1 cellular context compared by ENCODE assay signal in the genomic region with DNA sequence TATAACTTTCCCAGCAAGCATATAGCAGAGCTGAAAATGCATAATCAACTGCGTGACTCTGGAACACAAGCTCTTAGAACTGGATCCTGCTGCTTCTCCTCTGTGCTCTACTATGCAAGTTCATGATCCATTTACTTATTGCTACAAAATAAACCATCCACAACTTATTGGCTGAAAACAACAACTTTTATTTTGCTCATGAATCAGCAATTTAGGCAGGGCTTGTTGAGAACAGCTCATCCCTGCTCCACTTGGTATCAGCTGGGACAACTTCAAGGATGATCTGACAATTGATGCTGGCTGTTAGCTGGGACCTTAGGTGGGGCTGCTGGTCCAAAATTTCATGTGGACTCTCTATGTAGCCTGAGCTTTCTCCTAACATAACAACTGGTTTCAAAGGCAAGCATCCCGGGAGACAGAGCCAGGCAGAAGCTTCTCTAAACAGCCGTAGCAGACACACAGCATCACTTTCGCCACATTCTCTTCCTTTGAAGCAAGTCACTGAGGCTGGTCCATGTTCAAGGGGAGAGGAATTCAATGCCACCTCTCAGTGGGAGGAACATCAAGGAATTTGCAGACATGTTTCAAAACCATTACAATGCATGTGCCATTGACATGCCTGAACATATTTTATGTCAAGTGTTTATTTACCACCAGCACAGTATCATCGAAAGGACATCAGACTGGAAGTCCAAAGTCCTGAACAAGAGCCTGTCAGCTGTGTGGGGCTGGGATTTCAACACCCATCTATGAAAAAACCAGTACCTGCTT.
TF ChIP-seq lines count a peak whose summit lies in the region.

No MANE protein-coding gene starts in this region.

TF ChIP-seq in HepG2, 621 proteins besides CTCF, POLR2A, EP300 and RAD21 (continued from another document and continues in another):
- TF ChIP-seq, protein P1, sequence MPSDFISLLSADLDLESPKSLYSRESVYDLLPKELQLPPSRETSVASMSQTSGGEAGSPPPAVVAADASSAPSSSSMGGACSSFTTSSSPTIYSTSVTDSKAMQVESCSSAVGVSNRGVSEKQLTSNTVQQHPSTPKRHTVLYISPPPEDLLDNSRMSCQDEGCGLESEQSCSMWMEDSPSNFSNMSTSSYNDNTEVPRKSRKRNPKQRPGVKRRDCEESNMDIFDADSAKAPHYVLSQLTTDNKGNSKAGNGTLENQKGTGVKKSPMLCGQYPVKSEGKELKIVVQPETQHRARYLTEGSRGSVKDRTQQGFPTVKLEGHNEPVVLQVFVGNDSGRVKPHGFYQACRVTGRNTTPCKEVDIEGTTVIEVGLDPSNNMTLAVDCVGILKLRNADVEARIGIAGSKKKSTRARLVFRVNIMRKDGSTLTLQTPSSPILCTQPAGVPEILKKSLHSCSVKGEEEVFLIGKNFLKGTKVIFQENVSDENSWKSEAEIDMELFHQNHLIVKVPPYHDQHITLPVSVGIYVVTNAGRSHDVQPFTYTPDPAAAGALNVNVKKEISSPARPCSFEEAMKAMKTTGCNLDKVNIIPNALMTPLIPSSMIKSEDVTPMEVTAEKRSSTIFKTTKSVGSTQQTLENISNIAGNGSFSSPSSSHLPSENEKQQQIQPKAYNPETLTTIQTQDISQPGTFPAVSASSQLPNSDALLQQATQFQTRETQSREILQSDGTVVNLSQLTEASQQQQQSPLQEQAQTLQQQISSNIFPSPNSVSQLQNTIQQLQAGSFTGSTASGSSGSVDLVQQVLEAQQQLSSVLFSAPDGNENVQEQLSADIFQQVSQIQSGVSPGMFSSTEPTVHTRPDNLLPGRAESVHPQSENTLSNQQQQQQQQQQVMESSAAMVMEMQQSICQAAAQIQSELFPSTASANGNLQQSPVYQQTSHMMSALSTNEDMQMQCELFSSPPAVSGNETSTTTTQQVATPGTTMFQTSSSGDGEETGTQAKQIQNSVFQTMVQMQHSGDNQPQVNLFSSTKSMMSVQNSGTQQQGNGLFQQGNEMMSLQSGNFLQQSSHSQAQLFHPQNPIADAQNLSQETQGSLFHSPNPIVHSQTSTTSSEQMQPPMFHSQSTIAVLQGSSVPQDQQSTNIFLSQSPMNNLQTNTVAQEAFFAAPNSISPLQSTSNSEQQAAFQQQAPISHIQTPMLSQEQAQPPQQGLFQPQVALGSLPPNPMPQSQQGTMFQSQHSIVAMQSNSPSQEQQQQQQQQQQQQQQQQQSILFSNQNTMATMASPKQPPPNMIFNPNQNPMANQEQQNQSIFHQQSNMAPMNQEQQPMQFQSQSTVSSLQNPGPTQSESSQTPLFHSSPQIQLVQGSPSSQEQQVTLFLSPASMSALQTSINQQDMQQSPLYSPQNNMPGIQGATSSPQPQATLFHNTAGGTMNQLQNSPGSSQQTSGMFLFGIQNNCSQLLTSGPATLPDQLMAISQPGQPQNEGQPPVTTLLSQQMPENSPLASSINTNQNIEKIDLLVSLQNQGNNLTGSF (CRISPR knock-in tag; IDR thresholded peaks at IDR 0.05), result no peak
- TF ChIP-seq FOXP1 (IDR thresholded peaks at IDR 0.05) (no peak), FOXP1 (CRISPR knock-in tag; IDR thresholded peaks at IDR 0.05) (peak; percentile 58; the same call in 1 of the 2 replicates), ATM (IDR thresholded peaks at IDR 0.05; ENCODE audit: borderline replicate concordance) (no peak), ZNF891 (CRISPR knock-in tag; IDR thresholded peaks at IDR 0.05) (no peak), ZNF570 (CRISPR knock-in tag; IDR thresholded peaks at IDR 0.05; ENCODE audit: borderline replicate concordance) (no peak), ZBTB7B (CRISPR knock-in tag; IDR thresholded peaks at IDR 0.05) (no peak), SMARCC2 (IDR thresholded peaks at IDR 0.05) (no peak), ARID2 (CRISPR knock-in tag; IDR thresholded peaks at IDR 0.05; ENCODE audit: borderline replicate concordance) (no peak), TEAD3 (CRISPR knock-in tag; optimal IDR thresholded peaks at IDR 0.05; ENCODE audit: borderline replicate concordance) (peak; percentile 61), PHF20 (CRISPR knock-in tag; IDR thresholded peaks at IDR 0.05) (no peak), CAMTA2 (CRISPR knock-in tag; IDR thresholded peaks at IDR 0.05; ENCODE audit: borderline replicate concordance) (no peak), REPIN1 (CRISPR knock-in tag; IDR thresholded peaks at IDR 0.05; ENCODE audit: borderline replicate concordance, low read depth) (no peak), ZNF775 (CRISPR knock-in tag; IDR thresholded peaks at IDR 0.05; ENCODE audit: borderline replicate concordance) (no peak), YY1 (IDR thresholded peaks at IDR 0.05; ENCODE audit: insufficient read depth, insufficient replicate concordance, low read depth, low read length) (no peak), AGO2 (optimal IDR thresholded peaks at IDR 0.05; ENCODE audit: low read depth, low read length) (no peak), ZNF766 (CRISPR knock-in tag; IDR thresholded peaks at IDR 0.05; ENCODE audit: borderline replicate concordance) (no peak), POGZ (CRISPR knock-in tag; IDR thresholded peaks at IDR 0.05) (0 out of 2 replicates have a peak, but pooled peaks have one; percentile 36), IRX3 (CRISPR knock-in tag; IDR thresholded peaks at IDR 0.05; ENCODE audit: borderline replicate concordance, low read depth) (no peak), MEIS2 (CRISPR knock-in tag; IDR thresholded peaks at IDR 0.05) (peak; percentile 72; the same call in 1 of the 2 replicates), KLF9 (CRISPR knock-in tag; IDR thresholded peaks at IDR 0.05; ENCODE audit: low read depth) (no peak), LCORL (IDR thresholded peaks at IDR 0.05) (no peak), LCORL (CRISPR knock-in tag; IDR thresholded peaks at IDR 0.05) (no peak), ZNF713 (CRISPR knock-in tag; IDR thresholded peaks at IDR 0.05) (peak; percentile 76; the same call in 1 of the 2 replicates), EHMT2 (IDR thresholded peaks at IDR 0.05; ENCODE audit: borderline replicate concordance, low read depth, low read length) (peak; percentile 53; the same call in 1 of the 2 replicates), KDM5A (IDR thresholded peaks at IDR 0.05; ENCODE audit: borderline replicate concordance, low read length) (no peak), NFE2L1 (CRISPR knock-in tag; IDR thresholded peaks at IDR 0.05; ENCODE audit: borderline replicate concordance) (no peak), TAF1 (CRISPR knock-in tag; IDR thresholded peaks at IDR 0.05) (no peak), ESRRA (CRISPR knock-in tag; IDR thresholded peaks at IDR 0.05; ENCODE audit: low read depth) (no peak), NPAS2 (CRISPR knock-in tag; IDR thresholded peaks at IDR 0.05; ENCODE audit: borderline replicate concordance) (no peak), ZNF556 (CRISPR knock-in tag; IDR thresholded peaks at IDR 0.05; ENCODE audit: borderline replicate concordance) (no peak; the same call in 1 of the 2 replicates), MEF2D (CRISPR knock-in tag; IDR thresholded peaks at IDR 0.05) (no peak), ZNF543 (CRISPR knock-in tag; IDR thresholded peaks at IDR 0.05) (no peak), KDM1A (CRISPR knock-in tag; IDR thresholded peaks at IDR 0.05) (no peak), ZNF550 (CRISPR knock-in tag; IDR thresholded peaks at IDR 0.05; ENCODE audit: borderline replicate concordance) (no peak), NFKB2 (CRISPR knock-in tag; IDR thresholded peaks at IDR 0.05; ENCODE audit: borderline replicate concordance) (no peak), ZNF790 (CRISPR knock-in tag; IDR thresholded peaks at IDR 0.05; ENCODE audit: borderline replicate concordance) (no peak), AGO1 (IDR thresholded peaks at IDR 0.05; ENCODE audit: low read depth, low read length, poor library complexity, severe bottlenecking) (no peak), ZNF773 (CRISPR knock-in tag; IDR thresholded peaks at IDR 0.05; ENCODE audit: borderline replicate concordance) (no peak), GATAD1 (CRISPR knock-in tag; IDR thresholded peaks at IDR 0.05) (no peak), ZFY (CRISPR knock-in tag; IDR thresholded peaks at IDR 0.05) (no peak), TRIM24 (CRISPR knock-in tag; IDR thresholded peaks at IDR 0.05) (peak; percentile 59; the same call in 1 of the 2 replicates)
- TF ChIP-seq, protein P2, sequence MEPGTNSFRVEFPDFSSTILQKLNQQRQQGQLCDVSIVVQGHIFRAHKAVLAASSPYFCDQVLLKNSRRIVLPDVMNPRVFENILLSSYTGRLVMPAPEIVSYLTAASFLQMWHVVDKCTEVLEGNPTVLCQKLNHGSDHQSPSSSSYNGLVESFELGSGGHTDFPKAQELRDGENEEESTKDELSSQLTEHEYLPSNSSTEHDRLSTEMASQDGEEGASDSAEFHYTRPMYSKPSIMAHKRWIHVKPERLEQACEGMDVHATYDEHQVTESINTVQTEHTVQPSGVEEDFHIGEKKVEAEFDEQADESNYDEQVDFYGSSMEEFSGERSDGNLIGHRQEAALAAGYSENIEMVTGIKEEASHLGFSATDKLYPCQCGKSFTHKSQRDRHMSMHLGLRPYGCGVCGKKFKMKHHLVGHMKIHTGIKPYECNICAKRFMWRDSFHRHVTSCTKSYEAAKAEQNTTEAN (CRISPR knock-in tag; conservative IDR thresholded peaks at IDR 0.05), result 0 out of 2 replicates have a peak, but pooled peaks have one; percentile 48
- TF ChIP-seq, protein P3, sequence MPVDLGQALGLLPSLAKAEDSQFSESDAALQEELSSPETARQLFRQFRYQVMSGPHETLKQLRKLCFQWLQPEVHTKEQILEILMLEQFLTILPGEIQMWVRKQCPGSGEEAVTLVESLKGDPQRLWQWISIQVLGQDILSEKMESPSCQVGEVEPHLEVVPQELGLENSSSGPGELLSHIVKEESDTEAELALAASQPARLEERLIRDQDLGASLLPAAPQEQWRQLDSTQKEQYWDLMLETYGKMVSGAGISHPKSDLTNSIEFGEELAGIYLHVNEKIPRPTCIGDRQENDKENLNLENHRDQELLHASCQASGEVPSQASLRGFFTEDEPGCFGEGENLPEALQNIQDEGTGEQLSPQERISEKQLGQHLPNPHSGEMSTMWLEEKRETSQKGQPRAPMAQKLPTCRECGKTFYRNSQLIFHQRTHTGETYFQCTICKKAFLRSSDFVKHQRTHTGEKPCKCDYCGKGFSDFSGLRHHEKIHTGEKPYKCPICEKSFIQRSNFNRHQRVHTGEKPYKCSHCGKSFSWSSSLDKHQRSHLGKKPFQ (CRISPR knock-in tag; IDR thresholded peaks at IDR 0.05; ENCODE audit: insufficient replicate concordance), result no peak
- TF ChIP-seq, protein P4, sequence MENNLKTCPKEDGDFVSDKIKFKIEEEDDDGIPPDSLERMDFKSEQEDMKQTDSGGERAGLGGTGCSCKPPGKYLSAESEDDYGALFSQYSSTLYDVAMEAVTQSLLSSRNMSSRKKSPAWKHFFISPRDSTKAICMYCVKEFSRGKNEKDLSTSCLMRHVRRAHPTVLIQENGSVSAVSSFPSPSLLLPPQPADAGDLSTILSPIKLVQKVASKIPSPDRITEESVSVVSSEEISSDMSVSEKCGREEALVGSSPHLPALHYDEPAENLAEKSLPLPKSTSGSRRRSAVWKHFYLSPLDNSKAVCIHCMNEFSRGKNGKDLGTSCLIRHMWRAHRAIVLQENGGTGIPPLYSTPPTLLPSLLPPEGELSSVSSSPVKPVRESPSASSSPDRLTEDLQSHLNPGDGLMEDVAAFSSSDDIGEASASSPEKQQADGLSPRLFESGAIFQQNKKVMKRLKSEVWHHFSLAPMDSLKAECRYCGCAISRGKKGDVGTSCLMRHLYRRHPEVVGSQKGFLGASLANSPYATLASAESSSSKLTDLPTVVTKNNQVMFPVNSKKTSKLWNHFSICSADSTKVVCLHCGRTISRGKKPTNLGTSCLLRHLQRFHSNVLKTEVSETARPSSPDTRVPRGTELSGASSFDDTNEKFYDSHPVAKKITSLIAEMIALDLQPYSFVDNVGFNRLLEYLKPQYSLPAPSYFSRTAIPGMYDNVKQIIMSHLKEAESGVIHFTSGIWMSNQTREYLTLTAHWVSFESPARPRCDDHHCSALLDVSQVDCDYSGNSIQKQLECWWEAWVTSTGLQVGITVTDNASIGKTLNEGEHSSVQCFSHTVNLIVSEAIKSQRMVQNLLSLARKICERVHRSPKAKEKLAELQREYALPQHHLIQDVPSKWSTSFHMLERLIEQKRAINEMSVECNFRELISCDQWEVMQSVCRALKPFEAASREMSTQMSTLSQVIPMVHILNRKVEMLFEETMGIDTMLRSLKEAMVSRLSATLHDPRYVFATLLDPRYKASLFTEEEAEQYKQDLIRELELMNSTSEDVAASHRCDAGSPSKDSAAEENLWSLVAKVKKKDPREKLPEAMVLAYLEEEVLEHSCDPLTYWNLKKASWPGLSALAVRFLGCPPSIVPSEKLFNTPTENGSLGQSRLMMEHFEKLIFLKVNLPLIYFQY (CRISPR knock-in tag; IDR thresholded peaks at IDR 0.05; ENCODE audit: borderline replicate concordance), result no peak
- TF ChIP-seq, protein P5, sequence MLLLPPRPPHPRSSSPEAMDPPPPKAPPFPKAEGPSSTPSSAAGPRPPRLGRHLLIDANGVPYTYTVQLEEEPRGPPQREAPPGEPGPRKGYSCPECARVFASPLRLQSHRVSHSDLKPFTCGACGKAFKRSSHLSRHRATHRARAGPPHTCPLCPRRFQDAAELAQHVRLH (CRISPR knock-in tag; IDR thresholded peaks at IDR 0.05; ENCODE audit: borderline replicate concordance, low read depth), result no peak
- TF ChIP-seq, protein P6, sequence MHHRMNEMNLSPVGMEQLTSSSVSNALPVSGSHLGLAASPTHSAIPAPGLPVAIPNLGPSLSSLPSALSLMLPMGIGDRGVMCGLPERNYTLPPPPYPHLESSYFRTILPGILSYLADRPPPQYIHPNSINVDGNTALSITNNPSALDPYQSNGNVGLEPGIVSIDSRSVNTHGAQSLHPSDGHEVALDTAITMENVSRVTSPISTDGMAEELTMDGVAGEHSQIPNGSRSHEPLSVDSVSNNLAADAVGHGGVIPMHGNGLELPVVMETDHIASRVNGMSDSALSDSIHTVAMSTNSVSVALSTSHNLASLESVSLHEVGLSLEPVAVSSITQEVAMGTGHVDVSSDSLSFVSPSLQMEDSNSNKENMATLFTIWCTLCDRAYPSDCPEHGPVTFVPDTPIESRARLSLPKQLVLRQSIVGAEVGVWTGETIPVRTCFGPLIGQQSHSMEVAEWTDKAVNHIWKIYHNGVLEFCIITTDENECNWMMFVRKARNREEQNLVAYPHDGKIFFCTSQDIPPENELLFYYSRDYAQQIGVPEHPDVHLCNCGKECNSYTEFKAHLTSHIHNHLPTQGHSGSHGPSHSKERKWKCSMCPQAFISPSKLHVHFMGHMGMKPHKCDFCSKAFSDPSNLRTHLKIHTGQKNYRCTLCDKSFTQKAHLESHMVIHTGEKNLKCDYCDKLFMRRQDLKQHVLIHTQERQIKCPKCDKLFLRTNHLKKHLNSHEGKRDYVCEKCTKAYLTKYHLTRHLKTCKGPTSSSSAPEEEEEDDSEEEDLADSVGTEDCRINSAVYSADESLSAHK (CRISPR knock-in tag; IDR thresholded peaks at IDR 0.05; ENCODE audit: borderline replicate concordance), result no peak
- TF ChIP-seq, protein P7, sequence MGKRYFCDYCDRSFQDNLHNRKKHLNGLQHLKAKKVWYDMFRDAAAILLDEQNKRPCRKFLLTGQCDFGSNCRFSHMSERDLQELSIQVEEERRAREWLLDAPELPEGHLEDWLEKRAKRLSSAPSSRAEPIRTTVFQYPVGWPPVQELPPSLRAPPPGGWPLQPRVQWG (CRISPR knock-in tag; IDR thresholded peaks at IDR 0.05; ENCODE audit: borderline replicate concordance, low read depth), result no peak
- TF ChIP-seq, protein P8, sequence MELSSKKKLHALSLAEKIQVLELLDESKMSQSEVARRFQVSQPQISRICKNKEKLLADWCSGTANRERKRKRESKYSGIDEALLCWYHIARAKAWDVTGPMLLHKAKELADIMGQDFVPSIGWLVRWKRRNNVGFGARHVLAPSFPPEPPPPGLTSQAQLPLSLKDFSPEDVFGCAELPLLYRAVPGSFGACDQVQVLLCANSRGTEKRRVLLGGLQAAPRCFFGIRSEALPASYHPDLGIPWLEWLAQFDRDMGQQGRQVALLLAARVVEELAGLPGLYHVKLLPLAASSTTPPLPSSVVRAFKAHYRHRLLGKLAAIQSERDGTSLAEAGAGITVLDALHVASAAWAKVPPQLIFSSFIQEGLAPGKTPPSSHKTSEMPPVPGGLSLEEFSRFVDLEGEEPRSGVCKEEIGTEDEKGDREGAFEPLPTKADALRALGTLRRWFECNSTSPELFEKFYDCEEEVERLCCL (CRISPR knock-in tag; IDR thresholded peaks at IDR 0.05; ENCODE audit: borderline replicate concordance), result no peak
